In genomic region chr7:22485189-22485588, GRCh38 we compare ENCODE assay signal across 1 cellular context.
TF ChIP-seq lines count a peak whose summit lies in the region.

No MANE protein-coding gene starts in this region.

TF ChIP-seq in K562, 482 proteins besides CTCF, POLR2A, EP300 and RAD21 (continued from another document and continues in another):
- TF ChIP-seq ZNF592 (IDR thresholded peaks at IDR 0.05) (no peak), ZNF121 (CRISPR knock-in tag; conservative IDR thresholded peaks at IDR 0.05) (no peak), HDAC2 (IDR thresholded peaks at IDR 0.05) (no peak), JUND (IDR thresholded peaks at IDR 0.05; ENCODE audit: borderline replicate concordance, low read depth, low read length) (peak; percentile 84), JUND (tag; IDR thresholded peaks at IDR 0.05; ENCODE audit: borderline replicate concordance, low read depth, low read length) (peak; percentile 67; the same call in 2 of the 3 replicates), ETS1 (conservative IDR thresholded peaks at IDR 0.05; ENCODE audit: control insufficient read depth, low read depth, low read length) (no peak), SIN3A (IDR thresholded peaks at IDR 0.05; ENCODE audit: borderline replicate concordance in 2 of 2, control insufficient read depth in 1 of 2, low read depth in 2 of 2, low read length in 2 of 2) (no peak), IRF2 (CRISPR knock-in tag; IDR thresholded peaks at IDR 0.05) (no peak), MITF (IDR thresholded peaks at IDR 0.05) (no peak), POU5F1 (IDR thresholded peaks at IDR 0.05; ENCODE audit: borderline replicate concordance, low read depth, low read length, partially characterized antibody) (no peak), MLX (CRISPR knock-in tag; conservative IDR thresholded peaks at IDR 0.05) (no peak), DPF2 (IDR thresholded peaks at IDR 0.05) (peak; percentile 70), HOMEZ (CRISPR knock-in tag; IDR thresholded peaks at IDR 0.05) (no peak), KLF13 (tag; IDR thresholded peaks at IDR 0.05; ENCODE audit: borderline replicate concordance, low read depth) (no peak), GMEB1 (CRISPR knock-in tag; IDR thresholded peaks at IDR 0.05) (no peak), ARID1B (IDR thresholded peaks at IDR 0.05) (peak; percentile 66), CTBP1 (IDR thresholded peaks at IDR 0.05; ENCODE audit: borderline replicate concordance) (no peak), HNRNPL (IDR thresholded peaks at IDR 0.05; ENCODE audit: low read depth, low read length) (no peak), PCBP2 (IDR thresholded peaks at IDR 0.05; ENCODE audit: low read depth, low read length, poor library complexity, severe bottlenecking) (no peak), SMAD2 (IDR thresholded peaks at IDR 0.05; ENCODE audit: low read depth, low read length) (no peak), RBFOX2 (IDR thresholded peaks at IDR 0.05; ENCODE audit: low read depth, low read length) (no peak), NCOA2 (IDR thresholded peaks at IDR 0.05; ENCODE audit: partially characterized antibody in 2 of 2) (no peak), E2F6 (IDR thresholded peaks at IDR 0.05; ENCODE audit: borderline replicate concordance in 1 of 2, extremely low read depth in 1 of 2, insufficient read depth in 1 of 2, insufficient read length in 1 of 2, low read depth in 1 of 2, low read length in 1 of 2, poor library complexity in 1 of 2, severe bottlenecking in 1 of 2) (no peak), ZNF316 (IDR thresholded peaks at IDR 0.05) (0 out of 2 replicates have a peak, but pooled peaks have one; percentile 31), MAFG (tag; conservative IDR thresholded peaks at IDR 0.05) (peak; percentile 40; the same call in 1 of the 2 replicates), ZNF134 (CRISPR knock-in tag; conservative IDR thresholded peaks at IDR 0.05) (no peak), ZNF280A (IDR thresholded peaks at IDR 0.05; ENCODE audit: low read depth, partially characterized antibody) (no peak), FOSL1 (tag; conservative IDR thresholded peaks at IDR 0.05) (peak; percentile 90), CCAR2 (IDR thresholded peaks at IDR 0.05; ENCODE audit: low read depth, low read length) (no peak), MYBL2 (IDR thresholded peaks at IDR 0.05; ENCODE audit: low read depth) (no peak), MYBL2 (CRISPR knock-in tag; IDR thresholded peaks at IDR 0.05; ENCODE audit: borderline replicate concordance) (no peak), CEBPG (CRISPR knock-in tag; IDR thresholded peaks at IDR 0.05) (no peak), CEBPG (tag; conservative IDR thresholded peaks at IDR 0.05 in 1 of 2, IDR thresholded peaks at IDR 0.05 in 1 of 2) (peak; percentile 17 to 27; a peak in 2 of 4 replicates), ZNF398 (CRISPR knock-in tag; IDR thresholded peaks at IDR 0.05) (no peak), GTF2A2 (tag; IDR thresholded peaks at IDR 0.05) (no peak), FOS (IDR thresholded peaks at IDR 0.05; ENCODE audit: extremely low read depth, insufficient read length) (no peak), ZFX (CRISPR knock-in tag; IDR thresholded peaks at IDR 0.05) (no peak), C11orf30 (IDR thresholded peaks at IDR 0.05; ENCODE audit: low read depth) (peak; percentile 24; the same call in 1 of the 2 replicates), ETV5 (CRISPR knock-in tag; IDR thresholded peaks at IDR 0.05; ENCODE audit: low read depth) (no peak), ATF3 (IDR thresholded peaks at IDR 0.05) (peak; percentile 74), ATF3 (CRISPR knock-in tag; conservative IDR thresholded peaks at IDR 0.05) (no peak), MTA1 (IDR thresholded peaks at IDR 0.05; ENCODE audit: borderline replicate concordance) (no peak), TFAM (CRISPR knock-in tag; conservative IDR thresholded peaks at IDR 0.05) (no peak), BDP1 (IDR thresholded peaks at IDR 0.05; ENCODE audit: insufficient read depth, insufficient read length) (no peak), POLR3A (IDR thresholded peaks at IDR 0.05; ENCODE audit: borderline replicate concordance, extremely low read depth, insufficient read depth, insufficient read length) (no peak), PKNOX1 (IDR thresholded peaks at IDR 0.05) (no peak), ZNF584 (CRISPR knock-in tag; IDR thresholded peaks at IDR 0.05; ENCODE audit: low read depth) (no peak), ZNF644 (tag; IDR thresholded peaks at IDR 0.05; ENCODE audit: low read depth) (no peak), ZNF780A (CRISPR knock-in tag; IDR thresholded peaks at IDR 0.05) (no peak), FOXM1 (IDR thresholded peaks at IDR 0.05; ENCODE audit: low read depth) (no peak), FOXM1 (CRISPR knock-in tag; IDR thresholded peaks at IDR 0.05; ENCODE audit: low read depth) (no peak), OTX1 (CRISPR knock-in tag; IDR thresholded peaks at IDR 0.05) (no peak)
